ENCODE assay signal across 41 cellular contexts in the genomic region with DNA sequence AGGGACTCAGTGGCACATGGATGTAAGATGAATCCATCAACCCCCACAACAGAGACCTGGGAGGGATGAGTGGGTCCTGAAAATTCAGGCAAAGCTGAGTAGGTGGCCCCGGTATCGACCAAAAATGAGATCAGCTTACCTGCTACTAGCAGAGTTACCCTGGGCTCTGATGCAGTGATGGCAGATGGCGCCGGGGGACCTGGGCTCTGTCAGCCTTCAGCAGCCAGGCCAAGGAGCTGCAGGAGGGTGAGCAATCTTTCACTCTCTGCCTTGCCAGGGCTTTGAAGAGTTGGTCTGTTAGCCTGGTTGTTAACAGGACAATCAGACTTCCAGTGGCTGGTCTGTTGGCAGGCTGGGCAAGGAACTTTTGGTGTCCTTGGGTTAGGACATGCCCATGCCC.
"Had no signal": no experiment of that assay in that cellular context is flagged by ENCODE, and none has a peak within 500 bp of the region (broad histone marks: within the 10 kb centered on the region; RNA-seq: fewer than 3 reads in every experiment).

No MANE protein-coding gene starts in this region.

- H3K4me3 ChIP-seq: adrenal gland, ascending aorta, body of pancreas, breast epithelium, cardiac muscle cell had no signal

- H3K36me3 Mint-ChIP-seq: activated naive CD4-positive, alpha-beta T cell treated with anti-CD3 and anti-CD28 coated beads, Interleukin-2, amount 10 ng/mL, durations not matched to agents 7 days and 5 days; activated naive CD4-positive, alpha-beta T cell treated with anti-CD3 and anti-CD28 coated beads, Interleukin-2, amount 50 U/mL, for 24 hours; activated naive CD8-positive, alpha-beta T cell; activated naive CD8-positive, alpha-beta T cell treated with anti-CD3 and anti-CD28 coated beads for 36 hours; activated naive CD8-positive, alpha-beta T cell treated with anti-CD3 and anti-CD28 coated beads, Interleukin-2, amount 10 ng/mL, durations not matched to agents 7 days and 5 days; brain had no signal

- H3K4me3 Mint-ChIP-seq: activated naive CD4-positive, alpha-beta T cell treated with anti-CD3 and anti-CD28 coated beads for 36 hours; activated naive CD4-positive, alpha-beta T cell treated with anti-CD3 and anti-CD28 coated beads, Interleukin-2, amount 10 ng/mL, durations not matched to agents 7 days and 5 days; activated naive CD4-positive, alpha-beta T cell treated with anti-CD3 and anti-CD28 coated beads, Interleukin-2, amount 50 U/mL, for 24 hours; activated naive CD8-positive, alpha-beta T cell; activated naive CD8-positive, alpha-beta T cell treated with anti-CD3 and anti-CD28 coated beads for 36 hours; activated naive CD8-positive, alpha-beta T cell treated with anti-CD3 and anti-CD28 coated beads, Interleukin-2, amount 10 ng/mL, durations not matched to agents 7 days and 5 days; activated naive CD8-positive, alpha-beta T cell treated with anti-CD3 and anti-CD28 coated beads, Interleukin-2, amount 50 U/mL, for 24 hours; activated T-cell treated with anti-CD3 and anti-CD28 coated beads, Interleukin-2, amount 50 U/mL, for 24 hours; activated T-cell treated with anti-CD3 and anti-CD28 coated beads, Interleukin-2, amount 50 U/mL, for 4 hours; activated T-cell treated with anti-CD3 and anti-CD28 coated beads, Interleukin-2, amount 50 U/mL, for 72 hours; activated T-helper 1 cell treated with anti-CD3 and anti-CD28 coated beads, Interleukin-12 subunit alpha, Interleukin-12 subunit beta, Interleukin-2, Interleukin-4 antibody, amounts not matched to agents 30 ng/mL and 10 ng/mL and 1 ng/mL, durations not matched to agents 14 hours and 24 hours and 36 hours; activated T-helper 17 cell treated with anti-CD3 and anti-CD28 coated beads, Interleukin-2, amount 50 U/mL, for 72 hours; brain; central memory CD8-positive, alpha-beta T cell had no signal

- H3K4me1 ChIP-seq: adrenal gland, ascending aorta, body of pancreas, breast epithelium had no signal

- FAIRE-seq: astrocyte, bronchial epithelial cell had no signal

- ATAC-seq: activated naive CD4-positive, alpha-beta T cell treated with anti-CD3 and anti-CD28 coated beads, Interleukin-2, amount 50 U/mL, for 72 hours; activated naive CD8-positive, alpha-beta T cell treated with anti-CD3 and anti-CD28 coated beads, Interleukin-2, amount 50 U/mL, for 24 hours; activated T-cell treated with anti-CD3 and anti-CD28 coated beads, Interleukin-2, amount 50 U/mL, for 4 hours; activated T-cell treated with anti-CD3 and anti-CD28 coated beads, Interleukin-2, amount 50 U/mL, for 72 hours; activated T-helper 17 cell treated with anti-CD3 and anti-CD28 coated beads, Interleukin-2, amount 50 U/mL, for 72 hours; body of pancreas had no signal

- DNase-seq: activated effector memory CD4-positive, alpha-beta T cell treated with anti-CD3 and anti-CD28 coated beads, Interleukin-2, amount 50 U/mL, for 16 hours; activated effector memory CD4-positive, alpha-beta T cell treated with Interleukin-2 at 50 U/mL for 16 hours; activated gamma-delta T cell; activated gamma-delta T cell treated with Interleukin-2 at 50 U/mL for 16 hours; activated naive CD4-positive, alpha-beta T cell; activated naive CD4-positive, alpha-beta T cell treated with anti-CD3 and anti-CD28 coated beads for 36 hours; activated naive CD4-positive, alpha-beta T cell treated with anti-CD3 and anti-CD28 coated beads, Interleukin-2, amount 10 ng/mL, durations not matched to agents 7 days and 5 days; activated naive CD4-positive, alpha-beta T cell treated with anti-CD3 and anti-CD28 coated beads, Interleukin-2, amount 50 U/mL, for 16 hours; activated naive CD4-positive, alpha-beta T cell treated with Interleukin-2 at 50 U/mL for 16 hours; activated naive CD8-positive, alpha-beta T cell treated with anti-CD3 and anti-CD28 coated beads for 36 hours; activated naive CD8-positive, alpha-beta T cell treated with anti-CD3 and anti-CD28 coated beads, Interleukin-2, amount 10 ng/mL, durations not matched to agents 7 days and 5 days; activated naive CD8-positive, alpha-beta T cell treated with anti-CD3 and anti-CD28 coated beads, Interleukin-2, amount 50 U/mL, for 24 hours; activated T-cell treated with anti-CD3 and anti-CD28 coated beads for 4 hours; activated T-cell treated with anti-CD3 and anti-CD28 coated beads, Interleukin-2, amount 50 U/mL, for 1 hour; activated T-cell treated with anti-CD3 and anti-CD28 coated beads, Interleukin-2, amount 50 U/mL, for 24 hours; activated T-cell treated with anti-CD3 and anti-CD28 coated beads, Interleukin-2, amount 50 U/mL, for 4 hours; activated T-cell treated with anti-CD3 and anti-CD28 coated beads, Interleukin-2, amount 50 U/mL, for 48 hours; activated T-cell treated with anti-CD3 and anti-CD28 coated beads, Interleukin-2, amount 50 U/mL, for 72 hours; adrenal gland; amniotic stem cell; amygdala; anterior cingulate cortex; aorta; body of pancreas; brain microvascular endothelial cell; caudate nucleus; central memory CD4-positive, alpha-beta T cell; cerebellar nuclear complex had no signal

- H3K27ac ChIP-seq: adrenal gland, ascending aorta, body of pancreas, brain microvascular endothelial cell, breast epithelium, cardiac muscle cell had no signal

- H3K36me3 ChIP-seq: adrenal gland, ascending aorta, brain microvascular endothelial cell, breast epithelium, cardiac muscle cell had no signal

- H3K4me1 Mint-ChIP-seq: activated naive CD4-positive, alpha-beta T cell treated with anti-CD3 and anti-CD28 coated beads, Interleukin-2, amount 10 ng/mL, durations not matched to agents 7 days and 5 days; activated naive CD4-positive, alpha-beta T cell treated with anti-CD3 and anti-CD28 coated beads, Interleukin-2, amount 50 U/mL, for 24 hours; activated naive CD8-positive, alpha-beta T cell treated with anti-CD3 and anti-CD28 coated beads for 36 hours; activated naive CD8-positive, alpha-beta T cell treated with anti-CD3 and anti-CD28 coated beads, Interleukin-2, amount 10 ng/mL, durations not matched to agents 7 days and 5 days; activated naive CD8-positive, alpha-beta T cell treated with anti-CD3 and anti-CD28 coated beads, Interleukin-2, amount 50 U/mL, for 24 hours; activated T-helper 17 cell treated with anti-CD3 and anti-CD28 coated beads, Interleukin-2, amount 50 U/mL, for 72 hours; brain; central memory CD8-positive, alpha-beta T cell had no signal

- H3K27me3 ChIP-seq: adrenal gland, ascending aorta, body of pancreas, brain microvascular endothelial cell, breast epithelium, cardiac muscle cell had no signal

- H3K9me3 ChIP-seq: adrenal gland, ascending aorta, body of pancreas, breast epithelium had no signal

- H3K27ac Mint-ChIP-seq: activated naive CD4-positive, alpha-beta T cell treated with anti-CD3 and anti-CD28 coated beads for 36 hours; activated naive CD4-positive, alpha-beta T cell treated with anti-CD3 and anti-CD28 coated beads, Interleukin-2, amount 10 ng/mL, durations not matched to agents 7 days and 5 days; activated naive CD4-positive, alpha-beta T cell treated with anti-CD3 and anti-CD28 coated beads, Interleukin-2, amount 50 U/mL, for 24 hours; activated naive CD4-positive, alpha-beta T cell treated with anti-CD3 and anti-CD28 coated beads, Interleukin-2, amount 50 U/mL, for 72 hours; activated naive CD8-positive, alpha-beta T cell; activated naive CD8-positive, alpha-beta T cell treated with anti-CD3 and anti-CD28 coated beads for 36 hours; activated naive CD8-positive, alpha-beta T cell treated with anti-CD3 and anti-CD28 coated beads, Interleukin-2, amount 10 ng/mL, durations not matched to agents 7 days and 5 days; activated naive CD8-positive, alpha-beta T cell treated with anti-CD3 and anti-CD28 coated beads, Interleukin-2, amount 50 U/mL, for 24 hours; activated T-cell treated with anti-CD3 and anti-CD28 coated beads, Interleukin-2, amount 50 U/mL, for 24 hours; activated T-cell treated with anti-CD3 and anti-CD28 coated beads, Interleukin-2, amount 50 U/mL, for 72 hours; activated T-helper 1 cell treated with anti-CD3 and anti-CD28 coated beads, Interleukin-12 subunit alpha, Interleukin-12 subunit beta, Interleukin-2, Interleukin-4 antibody, amounts not matched to agents 30 ng/mL and 10 ng/mL and 1 ng/mL, durations not matched to agents 14 hours and 24 hours and 36 hours; activated T-helper 17 cell treated with anti-CD3 and anti-CD28 coated beads, Interleukin-2, amount 50 U/mL, for 72 hours; activated T-helper 2 cell treated with anti-CD3 and anti-CD28 coated beads, Interferon-gamma antibody, Interleukin-2, Interleukin-4, amounts not matched to agents 10 μg/mL and 5 μg/mL and 100 μg/mL, durations not matched to agents 14 hours and 24 hours and 36 hours; brain had no signal

- H3K27me3 Mint-ChIP-seq: activated naive CD4-positive, alpha-beta T cell treated with anti-CD3 and anti-CD28 coated beads, Interleukin-2, amount 10 ng/mL, durations not matched to agents 7 days and 5 days; activated naive CD4-positive, alpha-beta T cell treated with anti-CD3 and anti-CD28 coated beads, Interleukin-2, amount 50 U/mL, for 24 hours; activated naive CD8-positive, alpha-beta T cell; activated naive CD8-positive, alpha-beta T cell treated with anti-CD3 and anti-CD28 coated beads for 36 hours; activated naive CD8-positive, alpha-beta T cell treated with anti-CD3 and anti-CD28 coated beads, Interleukin-2, amount 10 ng/mL, durations not matched to agents 7 days and 5 days; activated naive CD8-positive, alpha-beta T cell treated with anti-CD3 and anti-CD28 coated beads, Interleukin-2, amount 50 U/mL, for 24 hours; activated T-cell treated with anti-CD3 and anti-CD28 coated beads, Interleukin-2, amount 50 U/mL, for 24 hours; activated T-helper 17 cell treated with anti-CD3 and anti-CD28 coated beads, Interleukin-2, amount 50 U/mL, for 72 hours; brain; central memory CD8-positive, alpha-beta T cell had no signal

- H3K9me3 Mint-ChIP-seq: activated naive CD8-positive, alpha-beta T cell treated with anti-CD3 and anti-CD28 coated beads for 36 hours had no signal
